ENCODE assay signal across 22 cellular contexts in the genomic region with DNA sequence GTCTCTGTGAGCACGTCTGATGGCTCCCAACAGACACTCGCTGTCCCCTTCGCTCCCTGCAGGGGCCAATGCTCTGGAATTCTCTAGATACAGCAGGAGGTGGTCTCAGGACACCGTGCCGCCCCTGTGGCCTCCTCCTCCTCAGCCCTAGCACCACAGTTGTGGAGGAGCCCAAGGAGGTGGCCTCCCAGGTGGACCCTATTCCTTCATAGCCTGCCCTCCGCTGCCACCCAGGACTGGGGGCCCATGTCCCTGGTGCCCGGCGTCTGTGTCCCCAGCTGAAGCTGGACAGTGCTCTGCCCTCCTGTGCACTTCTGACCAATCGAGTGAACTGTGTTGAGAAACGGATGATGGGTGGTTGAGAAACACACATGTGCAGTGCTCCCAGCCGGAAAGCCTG.
"Had no signal": no experiment of that assay in that cellular context is flagged by ENCODE, and none has a peak within 500 bp of the region (broad histone marks: within the 10 kb centered on the region; RNA-seq: fewer than 3 reads in every experiment).

No MANE protein-coding gene starts in this region.

- H3K27me3 ChIP-seq: pancreas, transverse colon, upper lobe of left lung, vagina had no signal

- H3K4me3 Mint-ChIP-seq: immature natural killer cell; naive thymus-derived CD4-positive, alpha-beta T cell; natural killer cell treated with Interleukin-12 subunit alpha and Interleukin-12 subunit beta and Interleukin-15 and Interleukin-18, amount 100 ng/mL, for 72 hours; stimulated activated effector memory CD8-positive, alpha-beta T cell treated with anti-CD3 and anti-CD28 coated beads, Interleukin-12 subunit alpha, Interleukin-12 subunit beta, amount 100 ng/mL, for 72 hours; stimulated activated naive CD8-positive, alpha-beta T cell treated with anti-CD3 and anti-CD28 coated beads, Interleukin-15, amount 100 ng/mL, for 72 hours had no signal

- DNase-seq: immature natural killer cell; kidney; left colon; midbrain; mucosa of descending colon; naive thymus-derived CD4-positive, alpha-beta T cell; posterior cingulate gyrus; retina; right cardiac atrium; stimulated activated CD4-positive, alpha-beta T cell treated with anti-CD3 and anti-CD28 coated beads, Interleukin-4, amount 100 ng/mL, for 24 hours; stimulated activated naive CD4-positive, alpha-beta T cell treated with Interleukin-2 at 50 U/mL for 16 hours; stimulated activated naive CD8-positive, alpha-beta T cell treated with anti-CD3 and anti-CD28 coated beads, Interleukin-15, amount 100 ng/mL, for 72 hours; transverse colon had no signal

- H3K9me3 ChIP-seq: mucosa of descending colon, pancreas, prostate gland, transverse colon, upper lobe of left lung, vagina had no signal

- H3K36me3 ChIP-seq: left lung, pancreas, prostate gland, transverse colon, upper lobe of left lung, vagina had no signal

- H3K27ac Mint-ChIP-seq: immature natural killer cell; naive thymus-derived CD4-positive, alpha-beta T cell; natural killer cell treated with Interleukin-12 subunit alpha and Interleukin-12 subunit beta and Interleukin-15 and Interleukin-18, amount 100 ng/mL, for 72 hours; stimulated activated effector memory CD8-positive, alpha-beta T cell treated with anti-CD3 and anti-CD28 coated beads, Interleukin-12 subunit alpha, Interleukin-12 subunit beta, amount 100 ng/mL, for 72 hours; stimulated activated naive CD8-positive, alpha-beta T cell treated with anti-CD3 and anti-CD28 coated beads, Interleukin-15, amount 100 ng/mL, for 72 hours had no signal

- H3K4me3 ChIP-seq: left lung, lung, mucosa of descending colon, pancreas, prostate gland, skin epidermis, transverse colon, upper lobe of left lung, vagina had no signal

- H3K36me3 Mint-ChIP-seq: immature natural killer cell; naive thymus-derived CD4-positive, alpha-beta T cell; natural killer cell treated with Interleukin-12 subunit alpha and Interleukin-12 subunit beta and Interleukin-15 and Interleukin-18, amount 100 ng/mL, for 72 hours; stimulated activated effector memory CD8-positive, alpha-beta T cell treated with anti-CD3 and anti-CD28 coated beads, Interleukin-12 subunit alpha, Interleukin-12 subunit beta, amount 100 ng/mL, for 72 hours had no signal

- H3K4me1 ChIP-seq: left lung, pancreas, prostate gland, transverse colon, upper lobe of left lung, vagina had no signal

- H3K9me3 Mint-ChIP-seq: natural killer cell treated with Interleukin-12 subunit alpha and Interleukin-12 subunit beta and Interleukin-15 and Interleukin-18, amount 100 ng/mL, for 72 hours; stimulated activated effector memory CD8-positive, alpha-beta T cell treated with anti-CD3 and anti-CD28 coated beads, Interleukin-12 subunit alpha, Interleukin-12 subunit beta, amount 100 ng/mL, for 72 hours; stimulated activated naive CD8-positive, alpha-beta T cell treated with anti-CD3 and anti-CD28 coated beads, Interleukin-15, amount 100 ng/mL, for 72 hours had no signal

- H3K27ac ChIP-seq: left lung, pancreas, prostate gland, skin epidermis, transverse colon, upper lobe of left lung, vagina had no signal

- H3K4me1 Mint-ChIP-seq: immature natural killer cell; naive thymus-derived CD4-positive, alpha-beta T cell; stimulated activated effector memory CD8-positive, alpha-beta T cell treated with anti-CD3 and anti-CD28 coated beads, Interleukin-12 subunit alpha, Interleukin-12 subunit beta, amount 100 ng/mL, for 72 hours had no signal

- ATAC-seq: left colon; left lung; mucosa of descending colon; naive thymus-derived CD4-positive, alpha-beta T cell; natural killer cell treated with Interleukin-12 subunit alpha and Interleukin-12 subunit beta and Interleukin-15 and Interleukin-18, amount 100 ng/mL, for 72 hours; pancreas; right cardiac atrium; stimulated activated effector memory CD8-positive, alpha-beta T cell treated with anti-CD3 and anti-CD28 coated beads, Interleukin-12 subunit alpha, Interleukin-12 subunit beta, amount 100 ng/mL, for 72 hours; stimulated activated naive CD8-positive, alpha-beta T cell treated with anti-CD3 and anti-CD28 coated beads, Interleukin-15, amount 100 ng/mL, for 72 hours had no signal
